Comparison of ENCODE assay signal across 30 cellular contexts in the genomic region with DNA sequence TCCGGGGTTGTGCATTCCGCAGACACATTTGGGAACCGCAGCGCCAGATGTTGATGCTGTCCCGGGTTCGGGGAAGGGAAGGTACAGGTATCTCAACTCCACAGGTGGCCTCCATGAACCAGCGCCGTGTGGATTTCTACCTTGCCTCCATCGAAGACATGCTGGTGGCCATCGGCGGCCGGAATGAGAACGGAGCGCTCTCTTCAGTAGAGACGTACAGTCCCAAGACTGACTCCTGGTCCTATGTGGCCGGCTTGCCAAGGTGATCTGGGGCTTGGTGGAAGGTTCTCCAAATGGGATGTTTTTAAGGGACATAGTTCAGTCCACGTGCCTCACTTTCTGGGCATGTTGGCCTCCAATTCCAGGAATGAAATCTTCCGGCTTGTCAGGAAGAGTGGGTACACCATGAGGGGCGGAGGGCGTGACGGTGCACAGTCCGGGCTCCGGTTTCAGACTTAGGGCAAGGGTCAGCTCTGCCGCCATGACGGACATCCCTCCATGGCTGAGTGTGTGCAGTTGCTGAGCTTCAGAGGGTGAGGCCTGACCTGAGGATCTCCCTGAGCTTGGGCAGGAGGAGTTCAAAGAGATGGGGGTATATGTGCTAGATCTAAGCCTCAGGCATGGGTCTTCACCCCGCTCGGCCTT.
"Had no signal": no experiment of that assay in that cellular context is flagged by ENCODE, and none has a peak within 500 bp of the region (broad histone marks: within the 10 kb centered on the region; RNA-seq: fewer than 3 reads in every experiment).

No MANE protein-coding gene starts in this region.

- H3K4me3 ChIP-seq: ascending aorta, breast epithelium, cardiac muscle cell, colonic mucosa, esophagus squamous epithelium had no signal

- H3K9me3 Mint-ChIP-seq: activated naive CD8-positive, alpha-beta T cell treated with anti-CD3 and anti-CD28 coated beads for 36 hours; activated naive CD8-positive, alpha-beta T cell treated with anti-CD3 and anti-CD28 coated beads, Interleukin-2, amount 50 U/mL, for 24 hours; activated T-helper 1 cell treated with anti-CD3 and anti-CD28 coated beads, Interleukin-12 subunit alpha, Interleukin-12 subunit beta, Interleukin-2, Interleukin-4 antibody, amounts not matched to agents 30 ng/mL and 10 ng/mL and 1 ng/mL, durations not matched to agents 14 hours and 24 hours and 36 hours; activated T-helper 2 cell treated with anti-CD3 and anti-CD28 coated beads, Interferon-gamma antibody, Interleukin-2, Interleukin-4, amounts not matched to agents 10 μg/mL and 5 μg/mL and 100 μg/mL, durations not matched to agents 14 hours and 24 hours and 36 hours; brain had no signal

- H3K4me1 ChIP-seq: ascending aorta, breast epithelium, colonic mucosa, esophagus squamous epithelium had no signal

- H3K27me3 ChIP-seq: ascending aorta, breast epithelium, cardiac muscle cell, colonic mucosa, esophagus squamous epithelium had no signal

- H3K27ac ChIP-seq: ascending aorta, breast epithelium, cardiac muscle cell, colonic mucosa, epithelial cell of prostate, esophagus squamous epithelium had no signal

- H3K36me3 ChIP-seq: breast epithelium had no signal

- H3K4me1 Mint-ChIP-seq: brain had no signal

- H3K27me3 Mint-ChIP-seq: activated CD8-positive, alpha-beta memory T cell treated with anti-CD3 and anti-CD28 coated beads, Interleukin-2, amount 10 ng/mL, durations not matched to agents 7 days and 5 days; activated naive CD8-positive, alpha-beta T cell treated with anti-CD3 and anti-CD28 coated beads for 36 hours; activated naive CD8-positive, alpha-beta T cell treated with anti-CD3 and anti-CD28 coated beads, Interleukin-2, amount 50 U/mL, for 24 hours; brain had no signal

- DNase-seq: activated CD4-positive, alpha-beta T cell treated with anti-CD3 and anti-CD28 coated beads for 1 hour; activated CD4-positive, alpha-beta T cell treated with anti-CD3 and anti-CD28 coated beads for 48 hours; activated CD4-positive, alpha-beta T cell treated with anti-CD3 and anti-CD28 coated beads, Interleukin-2, amount 50 U/mL, for 1 hour; activated CD4-positive, alpha-beta T cell treated with anti-CD3 and anti-CD28 coated beads, Interleukin-2, amount 50 U/mL, for 48 hours; activated CD8-positive, alpha-beta memory T cell treated with anti-CD3 and anti-CD28 coated beads, Interleukin-2, amount 10 ng/mL, durations not matched to agents 7 days and 5 days; activated CD8-positive, alpha-beta memory T cell treated with anti-CD3 and anti-CD28 coated beads, Interleukin-2, amount 50 U/mL, for 4 hours; activated gamma-delta T cell; activated naive CD4-positive, alpha-beta T cell; activated naive CD4-positive, alpha-beta T cell treated with anti-CD3 and anti-CD28 coated beads, Interleukin-2, amount 50 U/mL, for 16 hours; activated naive CD8-positive, alpha-beta T cell treated with anti-CD3 and anti-CD28 coated beads for 36 hours; activated naive CD8-positive, alpha-beta T cell treated with anti-CD3 and anti-CD28 coated beads, Interleukin-2, amount 50 U/mL, for 24 hours; activated T-cell treated with anti-CD3 and anti-CD28 coated beads, Interleukin-2, amount 50 U/mL, for 1 hour; activated T-cell treated with anti-CD3 and anti-CD28 coated beads, Interleukin-2, amount 50 U/mL, for 48 hours; central memory CD4-positive, alpha-beta T cell; cerebellar nuclear complex; colonic mucosa; effector CD8-positive, alpha-beta T cell; esophagus squamous epithelium; head of caudate nucleus; T-helper 1 cell; T-helper 2 cell had no signal

- H3K27ac Mint-ChIP-seq: activated T-helper 1 cell treated with anti-CD3 and anti-CD28 coated beads, Interleukin-12 subunit alpha, Interleukin-12 subunit beta, Interleukin-2, Interleukin-4 antibody, amounts not matched to agents 30 ng/mL and 10 ng/mL and 1 ng/mL, durations not matched to agents 14 hours and 24 hours and 36 hours; activated T-helper 2 cell treated with anti-CD3 and anti-CD28 coated beads, Interferon-gamma antibody, Interleukin-2, Interleukin-4, amounts not matched to agents 10 μg/mL and 5 μg/mL and 100 μg/mL, durations not matched to agents 14 hours and 24 hours and 36 hours; brain had no signal

- ATAC-seq: activated CD8-positive, alpha-beta memory T cell treated with anti-CD3 and anti-CD28 coated beads, Interleukin-2, amount 10 ng/mL, durations not matched to agents 7 days and 5 days; activated naive CD8-positive, alpha-beta T cell treated with anti-CD3 and anti-CD28 coated beads, Interleukin-2, amount 50 U/mL, for 24 hours had no signal

- H3K4me3 Mint-ChIP-seq: activated CD8-positive, alpha-beta memory T cell treated with anti-CD3 and anti-CD28 coated beads, Interleukin-2, amount 10 ng/mL, durations not matched to agents 7 days and 5 days; activated naive CD8-positive, alpha-beta T cell treated with anti-CD3 and anti-CD28 coated beads for 36 hours; activated naive CD8-positive, alpha-beta T cell treated with anti-CD3 and anti-CD28 coated beads, Interleukin-2, amount 50 U/mL, for 24 hours; activated T-helper 1 cell treated with anti-CD3 and anti-CD28 coated beads, Interleukin-12 subunit alpha, Interleukin-12 subunit beta, Interleukin-2, Interleukin-4 antibody, amounts not matched to agents 30 ng/mL and 10 ng/mL and 1 ng/mL, durations not matched to agents 14 hours and 24 hours and 36 hours; brain had no signal

- H3K9me3 ChIP-seq: ascending aorta, breast epithelium, colonic mucosa, esophagus squamous epithelium had no signal

- FAIRE-seq: endometrium, frontal cortex had no signal
